8 cellular contexts compared by ENCODE assay signal in genomic region chr1:81802601-81803422, GRCh38. TPM values are rescaled to one million over a fixed set of nuclear protein-coding genes. Genes with fewer than 3 reads are reported as not detected.
A peak's percentile ranks its signal among the peaks of the same experiment; 100 is the strongest.
DNase-seq lines count a peak whose midpoint lies in the region; ATAC-seq lines count a peak whose summit lies in the region.

No MANE protein-coding gene starts in this region.

- peak; percentile 43 for DNase-seq in ELR (ENCODE audit: low read depth)
- DNase-seq in NCI-H1694 treated with DMSO at 0.1 percent for 48 hours (lab: John Stamatoyannopoulos, UW): peak; percentile 24
- DNase-seq in astrocyte of the hippocampus (ENCODE audit: low read depth, low spot score): peak; percentile 89
- DNase-seq in activated effector memory CD4-positive, alpha-beta T cell treated with anti-CD3 and anti-CD28 coated beads, Interleukin-2, amount 50 U/mL, for 16 hours: no peak

- H3K4me1 ChIP-seq in iPS-18a (ENCODE audit: control insufficient read depth, low read depth, low read length) (peaks cover 45% of the 10 kb centered on the region), skeletal muscle satellite cell (ENCODE audit: control insufficient read depth, insufficient read depth, low read length) (peaks cover 17% of the 10 kb centered on the region)

- no peaks in the 10 kb centered on the region for H3K9me3 ChIP-seq in iPS-18a (ENCODE audit: control insufficient read depth, low read depth, low read length)
- H3K9me3 ChIP-seq in skeletal muscle satellite cell (replicated peaks; ENCODE audit: low read length): no peaks in the 10 kb centered on the region

- H3K27ac ChIP-seq in iPS-18a (ENCODE audit: low read length): no peak overlapping the region

- ATAC-seq in GM18517 (IDR thresholded peaks at IDR 0.05; ENCODE audit: unreplicated experiment) (no peak), HG03097 (IDR thresholded peaks at IDR 0.05; ENCODE audit: low FRiP score, unreplicated experiment) (no peak)

- no peaks in the 10 kb centered on the region for H3K27me3 ChIP-seq in iPS-18a (ENCODE audit: control insufficient read depth, insufficient read depth, low read length)
- H3K27me3 ChIP-seq in skeletal muscle satellite cell (ENCODE audit: control insufficient read depth, insufficient read depth, low read length): peaks cover 84% of the 10 kb centered on the region

- no peaks in the 10 kb centered on the region for H3K36me3 ChIP-seq in iPS-18a (ENCODE audit: control insufficient read depth, low read depth, low read length)
- H3K36me3 ChIP-seq in skeletal muscle satellite cell (ENCODE audit: insufficient read depth, low read length): no peaks in the 10 kb centered on the region

- H3K9ac ChIP-seq in iPS-18a (ENCODE audit: low read length): peak overlapping the region; percentile 70
- H3K9ac ChIP-seq in skeletal muscle satellite cell (ENCODE audit: low read depth, low read length): no peak overlapping the region

- H3K4me2 ChIP-seq in skeletal muscle satellite cell (ENCODE audit: low read length): peak overlapping the region; percentile 100

- peak overlapping the region; percentile 81 for H3K4me3 ChIP-seq in iPS-18a (ENCODE audit: low read length)
- H3K4me3 ChIP-seq in skeletal muscle satellite cell (ENCODE audit: low read length): peak overlapping the region; percentile 81

RNA-seq across cellular contexts. Expression of gene ADGRL2, which starts 2.1 kb away (rescaled TPM):
- total RNA-seq in skeletal muscle satellite cell (2012; rRNA removed): 166 and 296 TPM in 2 replicates
